ENCODE assay signal across 16 cellular contexts in the genomic region with DNA sequence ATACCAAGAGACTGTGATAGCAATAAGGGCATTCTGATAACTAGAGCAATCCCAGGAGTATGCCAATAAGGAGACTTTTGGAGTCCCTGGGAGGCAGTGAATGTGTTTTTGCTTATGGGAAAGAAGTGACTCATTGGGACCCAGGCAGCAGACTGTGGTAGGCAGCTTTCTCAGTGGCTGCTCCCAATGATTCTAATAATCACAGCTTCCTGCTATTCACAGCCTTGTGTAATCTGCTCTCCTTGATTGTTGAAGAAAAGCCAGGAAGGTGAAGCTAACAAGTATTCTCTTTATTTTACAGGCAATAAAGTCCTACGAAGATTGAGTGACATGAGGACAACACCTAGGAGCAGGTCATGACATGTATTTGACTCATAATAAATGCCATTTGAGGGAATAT.
A peak's percentile ranks its signal among the peaks of the same experiment; 100 is the strongest.
DNase-seq lines count a peak whose midpoint lies in the region; ATAC-seq and TF ChIP-seq lines count a peak whose summit lies in the region.
"Had no signal": no experiment of that assay in that cellular context is flagged by ENCODE, and none has a peak within 500 bp of the region (broad histone marks: within the 10 kb centered on the region; RNA-seq: fewer than 3 reads in every experiment).

No MANE protein-coding gene starts in this region.

- H2AFZ ChIP-seq in PC-3 (ENCODE audit: low read length), result no peak overlapping the region

- H3K4me2 ChIP-seq in PC-3 (ENCODE audit: low read length), result no peak overlapping the region

- H3K9me3 ChIP-seq in PC-3 (ENCODE audit: low read length), result no peaks in the 10 kb centered on the region
- H3K9me3 ChIP-seq: heart left ventricle, left lung, testis had no signal

- DNase-seq in EH (ENCODE audit: low read depth) (peak; percentile 77), PC-3 (peak; percentile 33), epithelial cell of esophagus (ENCODE audit: low read depth) (peak; percentile 81), left colon (no peak), posterior cingulate gyrus (no peak), NCI-H510A (lab: John Stamatoyannopoulos, UW) (no peak), DMS 273 (lab: John Stamatoyannopoulos, UW; ENCODE audit: unreplicated experiment) (no peak), NCI-H345 treated with DMSO at 0.1 percent for 48 hours (lab: John Stamatoyannopoulos, UW; ENCODE audit: unreplicated experiment) (no peak)
- DNase-seq: activated CD4-positive, alpha-beta memory T cell treated with anti-CD3 and anti-CD28 coated beads, Interleukin-2, amount 10 ng/mL, durations not matched to agents 7 days and 5 days; aorta; heart left ventricle; left lung; naive B cell; SIG-M5; testis had no signal

- no peak overlapping the region for H3K9ac ChIP-seq in PC-3 (ENCODE audit: low read length)

- no peaks in the 10 kb centered on the region for H3K27me3 ChIP-seq in PC-3 (ENCODE audit: low read length)
- H3K27me3 ChIP-seq: heart left ventricle, left lung, testis had no signal

- TF ChIP-seq CTCF in PC-3 (conservative IDR thresholded peaks at IDR 0.05; ENCODE audit: low read depth, low read length) (no peak), epithelial cell of esophagus (IDR thresholded peaks at IDR 0.05; ENCODE audit: insufficient read depth, low read depth, low read length, missing control alignments) (no peak)

- no peaks in the 10 kb centered on the region for H3K9me2 ChIP-seq in PC-3 (replicated peaks; ENCODE audit: low read length)

- intact Hi-C loops in PC-3 (cut with micrococcal nuclease), result no loop called here
- intact Hi-C loops in left colon (cut with DNase I, micrococcal nuclease), result no loop called here
- intact Hi-C loops in posterior cingulate gyrus (cut with DNase I), result no loop called here

- H3K4me3 ChIP-seq in PC-3 (ENCODE audit: low read length) (no peak overlapping the region), epithelial cell of esophagus (ENCODE audit: low read length) (no peak overlapping the region)
- H3K4me3 ChIP-seq: heart left ventricle, left lung, testis had no signal

- peaks cover 9% of the 10 kb centered on the region for H3K4me1 ChIP-seq in PC-3 (ENCODE audit: insufficient read depth, low read length)
- H3K4me1 ChIP-seq: left lung, testis had no signal

- peak overlapping the region; percentile 29; the same call in 1 of the 2 replicates for H3K27ac ChIP-seq in PC-3 (ENCODE audit: low read length)
- H3K27ac ChIP-seq: heart left ventricle, left lung, testis had no signal

- H3K36me3 ChIP-seq in PC-3 (ENCODE audit: low read depth, low read length), result no peaks in the 10 kb centered on the region

- no peaks in the 10 kb centered on the region for H3F3A ChIP-seq in PC-3 (ENCODE audit: low read length, unreplicated experiment)

- ATAC-seq in PC-3 (peak; percentile 83), left colon (peak; percentile 65)
- ATAC-seq: activated T-helper 17 cell treated with anti-CD3 and anti-CD28 coated beads, Interleukin-2, amount 50 U/mL, for 72 hours; heart left ventricle; left lung had no signal

- POLR2A ChIA-PET in PC-3 (lab: Charles Lee; ENCODE audit: unreplicated experiment), result no interaction called here

- no TSS peak for BruUV-seq in PC-3 (replicated peaks; lab: Mats Ljungman, UMichigan)

- no peaks in the 10 kb centered on the region for H3K79me2 ChIP-seq in PC-3 (ENCODE audit: low read length)

- CTCF ChIA-PET in PC-3 (lab: Charles Lee), result no interaction called here

- no peaks in the 10 kb centered on the region for H4K20me1 ChIP-seq in PC-3 (ENCODE audit: low read length)

Comparison
In these comparisons a context has a peak if more than half of its experiments do, and no peak if none do; other contexts are left out.
1. DNase-seq: peak in EH (single experiment), PC-3 (single experiment) and epithelial cell of esophagus (single experiment); none in left colon (0 of 2), posterior cingulate gyrus (0 of 10), NCI-H510A (single experiment), DMS 273 (single experiment) and NCI-H345 treated with DMSO at 0.1 percent for 48 hours (single experiment).